Comparison of ENCODE assay signal across 28 cellular contexts in the genomic region with DNA sequence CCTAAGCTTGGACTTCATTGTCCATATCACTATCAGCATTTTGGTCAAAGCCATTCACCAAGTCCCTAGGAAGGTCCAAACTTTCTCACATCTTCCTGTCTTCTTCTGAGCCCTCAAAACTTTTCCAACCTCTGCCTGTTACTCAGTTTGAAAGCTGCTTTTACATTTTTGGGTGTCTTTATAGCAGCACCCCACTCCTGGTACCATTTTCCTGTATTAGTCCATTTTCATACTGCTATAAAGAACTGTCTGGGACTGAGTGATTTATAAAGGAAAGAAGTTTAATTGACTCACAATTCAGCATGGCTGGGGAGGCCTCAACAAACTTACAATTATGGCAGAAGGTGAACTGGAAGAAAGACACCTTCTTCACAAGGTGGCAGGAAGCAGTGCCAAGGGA.
"Had no signal": no experiment of that assay in that cellular context is flagged by ENCODE, and none has a peak within 500 bp of the region (broad histone marks: within the 10 kb centered on the region; RNA-seq: fewer than 3 reads in every experiment).

No MANE protein-coding gene starts in this region.

- ATAC-seq: stimulated activated effector memory CD8-positive, alpha-beta T cell treated with anti-CD3 and anti-CD28 coated beads, Interleukin-12 subunit alpha, Interleukin-12 subunit beta, amount 100 ng/mL, for 72 hours; stimulated activated memory B cell treated with anti-CD40 and anti-IgM and Interleukin-4, amounts not matched to agents 10 μg/mL and 1 μg/mL and 100 μg/mL, for 72 hours; stimulated activated naive CD8-positive, alpha-beta T cell treated with anti-CD3 and anti-CD28 coated beads, Interleukin-15, amount 100 ng/mL, for 72 hours; stimulated activated naive CD8-positive, alpha-beta T cell treated with anti-CD3 and anti-CD28 coated beads, Interleukin-15, Interleukin-2, amounts not matched to agents 100 U/mL and 50 U/mL, for 24 hours; upper lobe of right lung had no signal

- H3K27me3 Mint-ChIP-seq: stimulated activated memory B cell treated with anti-CD40 and anti-IgM and Interleukin-4, amounts not matched to agents 10 μg/mL and 1 μg/mL and 100 μg/mL, for 72 hours; stimulated activated naive CD8-positive, alpha-beta T cell treated with anti-CD3 and anti-CD28 coated beads, Interleukin-15, amount 100 ng/mL, for 72 hours; stimulated activated naive CD8-positive, alpha-beta T cell treated with anti-CD3 and anti-CD28 coated beads, Interleukin-15, Interleukin-2, amounts not matched to agents 100 ng/mL and 50 ng/mL, for 24 hours; type B pancreatic cell had no signal

- H3K4me1 ChIP-seq: stomach, suprapubic skin, testis, thyroid gland, tibial artery, tibial nerve, transverse colon, upper lobe of left lung, upper lobe of right lung, uterus, vagina had no signal

- DNase-seq: stimulated activated CD4-positive, alpha-beta T cell treated with anti-CD3 and anti-CD28 coated beads, Interleukin-2, amount 100 ng/mL, for 48 hours; stimulated activated CD4-positive, alpha-beta T cell treated with anti-CD3 and anti-CD28 coated beads, Interleukin-4, amount 100 ng/mL, for 1 hour; stimulated activated CD4-positive, alpha-beta T cell treated with anti-CD3 and anti-CD28 coated beads, Interleukin-4, amount 100 ng/mL, for 24 hours; stimulated activated CD4-positive, alpha-beta T cell treated with anti-CD3 and anti-CD28 coated beads, Interleukin-4, amount 100 ng/mL, for 4 hours; stimulated activated CD8-positive, alpha-beta memory T cell treated with anti-CD3 and anti-CD28 coated beads, Interleukin-4, amount 100 ng/mL, for 48 hours; stimulated activated naive CD4-positive, alpha-beta T cell; stimulated activated naive CD4-positive, alpha-beta T cell treated with Interleukin-2 at 50 U/mL for 16 hours; stimulated activated naive CD8-positive, alpha-beta T cell treated with anti-CD3 and anti-CD28 coated beads, Interleukin-15, amount 100 ng/mL, for 72 hours; stimulated activated naive CD8-positive, alpha-beta T cell treated with anti-CD3 and anti-CD28 coated beads, Interleukin-15, Interleukin-2, amounts not matched to agents 100 U/mL and 50 U/mL, for 24 hours; stomach; substantia nigra; testis; thyroid gland; tibial artery; transverse colon; trophoblast cell; upper lobe of left lung; upper lobe of right lung; uterus had no signal

- H3K4me3 ChIP-seq: stomach, suprapubic skin, testis, thoracic aorta, thyroid gland, tibial artery, tibial nerve, transverse colon, upper lobe of left lung, upper lobe of right lung, uterus, vagina had no signal

- H3K27ac Mint-ChIP-seq: stimulated activated effector memory CD8-positive, alpha-beta T cell treated with anti-CD3 and anti-CD28 coated beads, Interleukin-12 subunit alpha, Interleukin-12 subunit beta, amount 100 ng/mL, for 72 hours; stimulated activated memory B cell treated with anti-CD40 and anti-IgM and Interleukin-4, amounts not matched to agents 10 μg/mL and 1 μg/mL and 100 μg/mL, for 72 hours; stimulated activated naive CD8-positive, alpha-beta T cell treated with anti-CD3 and anti-CD28 coated beads, Interleukin-15, amount 100 ng/mL, for 72 hours; stimulated activated naive CD8-positive, alpha-beta T cell treated with anti-CD3 and anti-CD28 coated beads, Interleukin-15, Interleukin-2, amounts not matched to agents 100 ng/mL and 50 ng/mL, for 24 hours; type B pancreatic cell had no signal

- H3K36me3 Mint-ChIP-seq: stimulated activated effector memory CD8-positive, alpha-beta T cell treated with anti-CD3 and anti-CD28 coated beads, Interleukin-12 subunit alpha, Interleukin-12 subunit beta, amount 100 ng/mL, for 72 hours; stimulated activated memory B cell treated with anti-CD40 and anti-IgM and Interleukin-4, amounts not matched to agents 10 μg/mL and 1 μg/mL and 100 μg/mL, for 72 hours; type B pancreatic cell had no signal

- H3K4me3 Mint-ChIP-seq: stimulated activated effector memory CD8-positive, alpha-beta T cell treated with anti-CD3 and anti-CD28 coated beads, Interleukin-12 subunit alpha, Interleukin-12 subunit beta, amount 100 ng/mL, for 72 hours; stimulated activated memory B cell treated with anti-CD40 and anti-IgM and Interleukin-4, amounts not matched to agents 10 μg/mL and 1 μg/mL and 100 μg/mL, for 72 hours; stimulated activated naive CD8-positive, alpha-beta T cell treated with anti-CD3 and anti-CD28 coated beads, Interleukin-15, amount 100 ng/mL, for 72 hours; stimulated activated naive CD8-positive, alpha-beta T cell treated with anti-CD3 and anti-CD28 coated beads, Interleukin-15, Interleukin-2, amounts not matched to agents 100 ng/mL and 50 ng/mL, for 24 hours; type B pancreatic cell had no signal

- H3K4me1 Mint-ChIP-seq: stimulated activated effector memory CD8-positive, alpha-beta T cell treated with anti-CD3 and anti-CD28 coated beads, Interleukin-12 subunit alpha, Interleukin-12 subunit beta, amount 100 ng/mL, for 72 hours; stimulated activated memory B cell treated with anti-CD40 and anti-IgM and Interleukin-4, amounts not matched to agents 10 μg/mL and 1 μg/mL and 100 μg/mL, for 72 hours; stimulated activated naive CD8-positive, alpha-beta T cell treated with anti-CD3 and anti-CD28 coated beads, Interleukin-15, amount 100 ng/mL, for 72 hours had no signal

- FAIRE-seq: urothelium cell line had no signal

- H3K36me3 ChIP-seq: stomach, suprapubic skin, thoracic aorta, thyroid gland, tibial artery, transverse colon, upper lobe of left lung, upper lobe of right lung, uterus, vagina had no signal

- H3K9me3 ChIP-seq: testis had no signal

- H3K27ac ChIP-seq: stomach, suprapubic skin, testis, thoracic aorta, thyroid gland, tibial artery, tibial nerve, transverse colon, upper lobe of left lung, upper lobe of right lung, uterus, vagina had no signal

- H3K27me3 ChIP-seq: stomach, suprapubic skin, testis, thyroid gland, tibial artery, tibial nerve, transverse colon, upper lobe of left lung, upper lobe of right lung, uterus, vagina had no signal
